ENCODE assay signal across 16 cellular contexts in genomic region chr17:55567240-55568216, GRCh38. TPM values are rescaled to one million over a fixed set of nuclear protein-coding genes. Genes with fewer than 3 reads are reported as not detected.
DNase-seq lines count a peak whose midpoint lies in the region; ATAC-seq and TF ChIP-seq lines count a peak whose summit lies in the region.
"Had no signal": no experiment of that assay in that cellular context is flagged by ENCODE, and none has a peak within 500 bp of the region (broad histone marks: within the 10 kb centered on the region; RNA-seq: fewer than 3 reads in every experiment).

No MANE protein-coding gene starts in this region.

- CTCF ChIA-PET in CD8-positive, alpha-beta memory T cell (lab: Charles Lee), result no interaction called here
- CTCF ChIA-PET in SK-N-SH (lab: Yijun Ruan, JAX), result interaction anchor here (0.7 to 1.2 kb wide), 5 partner anchors 15 to 126 kb away, joined by 3 to 4 read pairs (median 3); no protein-coding TSS in a partner anchor

- TF ChIP-seq RAD21 in SK-N-SH (IDR thresholded peaks at IDR 0.05; ENCODE audit: low read length), result no peak

- peak in 1 of 2 experiments; percentile 83; a peak in 1 of 4 replicates for TF ChIP-seq EP300 in SK-N-SH (IDR thresholded peaks at IDR 0.05; ENCODE audit: borderline replicate concordance in 1 of 2, low read depth in 1 of 2, low read length in 1 of 2)

- H3K27ac Mint-ChIP-seq in CD8-positive, alpha-beta memory T cell, result peak overlapping the region in 1 of 8 donors; percentile 69
- peak overlapping the region; percentile 18 for H3K27ac Mint-ChIP-seq in neural progenitor cell
- H3K27ac Mint-ChIP-seq: activated CD8-positive, alpha-beta T cell treated with anti-CD3 and anti-CD28 coated beads, Interleukin-2, amount 10 ng/mL, durations not matched to agents 7 days and 5 days; naive thymus-derived CD4-positive, alpha-beta T cell had no signal

- no peaks in the 10 kb centered on the region for H3K9me3 Mint-ChIP-seq in CD8-positive, alpha-beta memory T cell
- no peaks in the 10 kb centered on the region for H3K9me3 Mint-ChIP-seq in neural progenitor cell
- H3K9me3 Mint-ChIP-seq: naive thymus-derived CD4-positive, alpha-beta T cell had no signal

- no peaks in the 10 kb centered on the region for H3K36me3 Mint-ChIP-seq in CD8-positive, alpha-beta memory T cell
- no peaks in the 10 kb centered on the region for H3K36me3 Mint-ChIP-seq in neural progenitor cell
- H3K36me3 Mint-ChIP-seq: naive thymus-derived CD4-positive, alpha-beta T cell had no signal

- TF ChIP-seq CTCF in SK-N-SH (IDR thresholded peaks at IDR 0.05), result no peak
- TF ChIP-seq CTCF in cardiac muscle cell (IDR thresholded peaks at IDR 0.05; ENCODE audit: low read depth, low read length), result no peak
- no peak for TF ChIP-seq CTCF in neural progenitor cell (IDR thresholded peaks at IDR 0.05)
- no peak for TF ChIP-seq CTCF in WERI-Rb-1 (IDR thresholded peaks at IDR 0.05; ENCODE audit: low read depth, low read length)

- no peaks in the 10 kb centered on the region for H3K27me3 ChIP-seq in CD8-positive, alpha-beta memory T cell (ENCODE audit: insufficient read depth, low read length, poor library complexity, severe bottlenecking)
- H3K27me3 ChIP-seq in SK-N-SH (ENCODE audit: insufficient read depth), result 0 out of 2 replicates have a peak, but pooled peaks cover 6% of the 10 kb centered on the region
- H3K27me3 ChIP-seq in cardiac muscle cell, result no peaks in the 10 kb centered on the region
- H3K27me3 ChIP-seq in neural progenitor cell, result no peaks in the 10 kb centered on the region
- H3K27me3 ChIP-seq in WERI-Rb-1 (ENCODE audit: insufficient read depth, low read depth, severe bottlenecking), result peaks cover 2% of the 10 kb centered on the region
- H3K27me3 ChIP-seq: upper lobe of left lung had no signal

- POLR2A ChIA-PET in CD8-positive, alpha-beta memory T cell (lab: Charles Lee), result no interaction called here
- POLR2A ChIA-PET in SK-N-SH (lab: Yijun Ruan, JAX), result interaction anchor here (1.0 to 1.3 kb wide), 2 partner anchors 20 to 34 kb away, joined by 3 to 4 read pairs; no protein-coding TSS in a partner anchor

- ATAC-seq in HG02571 (IDR thresholded peaks at IDR 0.05; ENCODE audit: unreplicated experiment) (no peak), HG03469 (IDR thresholded peaks at IDR 0.05; ENCODE audit: unreplicated experiment) (no peak)
- ATAC-seq: activated CD8-positive, alpha-beta T cell treated with anti-CD3 and anti-CD28 coated beads, Interleukin-2, amount 10 ng/mL, durations not matched to agents 7 days and 5 days; naive thymus-derived CD4-positive, alpha-beta T cell; Panc1 had no signal

- no peaks in the 10 kb centered on the region; the same call in 1 of the 2 replicates for H3K9me2 ChIP-seq in SK-N-SH

- H2AFZ ChIP-seq in SK-N-SH (ENCODE audit: low read depth) (no peak overlapping the region), neural progenitor cell (replicated peaks) (peak overlapping the region; percentile 18)

- no peak overlapping the region for H3K4me3 Mint-ChIP-seq in CD8-positive, alpha-beta memory T cell
- peak overlapping the region; percentile 40 for H3K4me3 Mint-ChIP-seq in neural progenitor cell
- H3K4me3 Mint-ChIP-seq: activated CD8-positive, alpha-beta T cell treated with anti-CD3 and anti-CD28 coated beads, Interleukin-2, amount 10 ng/mL, durations not matched to agents 7 days and 5 days; naive thymus-derived CD4-positive, alpha-beta T cell had no signal

- no peaks in the 10 kb centered on the region for H3K4me1 Mint-ChIP-seq in CD8-positive, alpha-beta memory T cell
- H3K4me1 Mint-ChIP-seq in neural progenitor cell, result peaks cover 19% of the 10 kb centered on the region

- H3K9me3 ChIP-seq in CD8-positive, alpha-beta memory T cell (ENCODE audit: low read length), result no peaks in the 10 kb centered on the region
- H3K9me3 ChIP-seq in SK-N-SH (no peaks in the 10 kb centered on the region), cardiac muscle cell (ENCODE audit: low read depth) (no peaks in the 10 kb centered on the region), neural progenitor cell (ENCODE audit: low read depth) (no peaks in the 10 kb centered on the region), WERI-Rb-1 (ENCODE audit: severe bottlenecking) (no peaks in the 10 kb centered on the region)
- H3K9me3 ChIP-seq: upper lobe of left lung had no signal

- no peaks in the 10 kb centered on the region for H4K20me1 ChIP-seq in SK-N-SH (ENCODE audit: insufficient read depth)
- H4K20me1 ChIP-seq in neural progenitor cell (ENCODE audit: low read depth), result no peaks in the 10 kb centered on the region

- H3K79me2 ChIP-seq in SK-N-SH (ENCODE audit: insufficient read depth), result no peaks in the 10 kb centered on the region
- no peaks in the 10 kb centered on the region for H3K79me2 ChIP-seq in neural progenitor cell (ENCODE audit: low read depth)

- H3F3A ChIP-seq in SK-N-SH (replicated peaks; ENCODE audit: insufficient read depth), result no peaks in the 10 kb centered on the region
- H3F3A ChIP-seq in neural progenitor cell (ENCODE audit: low read depth), result no peaks in the 10 kb centered on the region

- WGBS in SK-N-SH (ENCODE audit: low lambda C conversion rate), result 27% methylated on average over 6 of the region's 6 CpGs

- H3K36me3 ChIP-seq in CD8-positive, alpha-beta memory T cell (ENCODE audit: insufficient read depth, low read length), result no peaks in the 10 kb centered on the region
- H3K36me3 ChIP-seq in SK-N-SH (replicated peaks in 1 of 2; ENCODE audit: control insufficient read depth in 1 of 2, insufficient read depth in 2 of 2, low read length in 1 of 2) (no peaks in the 10 kb centered on the region), cardiac muscle cell (no peaks in the 10 kb centered on the region), neural progenitor cell (no peaks in the 10 kb centered on the region), WERI-Rb-1 (no peaks in the 10 kb centered on the region)
- H3K36me3 ChIP-seq: upper lobe of left lung had no signal

- no peaks in the 10 kb centered on the region for H3K4me1 ChIP-seq in CD8-positive, alpha-beta memory T cell (ENCODE audit: insufficient read depth, low read length)
- H3K4me1 ChIP-seq in SK-N-SH (ENCODE audit: control insufficient read depth in 1 of 2, insufficient read depth in 2 of 2, low read depth in 1 of 2, low read length in 1 of 2), result peaks cover 0 to 22% of the 10 kb centered on the region in 2 experiments; a peak in 2 of 4 replicates
- peaks cover 11% of the 10 kb centered on the region for H3K4me1 ChIP-seq in cardiac muscle cell (ENCODE audit: low read depth)
- no peaks in the 10 kb centered on the region for H3K4me1 ChIP-seq in neural progenitor cell
- H3K4me1 ChIP-seq: upper lobe of left lung had no signal

- no peak for DNase-seq in CD8-positive, alpha-beta memory T cell
- DNase-seq in SK-N-SH (peak; percentile 69), cardiac muscle cell (ENCODE audit: low read depth in 1 of 2, low spot score in 1 of 2) (peak; percentile 32 to 66), neural progenitor cell (ENCODE audit: low spot score) (no peak), WERI-Rb-1 (no peak), GDM1 (lab: John Stamatoyannopoulos, UW) (no peak)
- DNase-seq: activated CD8-positive, alpha-beta T cell treated with anti-CD3 and anti-CD28 coated beads, Interleukin-2, amount 10 ng/mL, durations not matched to agents 7 days and 5 days; activated naive CD4-positive, alpha-beta T cell; naive thymus-derived CD4-positive, alpha-beta T cell; small intestine; upper lobe of left lung had no signal

- H3K9ac ChIP-seq in SK-N-SH (no peak overlapping the region), neural progenitor cell (no peak overlapping the region)

- H3K4me3 ChIP-seq in CD8-positive, alpha-beta memory T cell (ENCODE audit: low read length), result no peak overlapping the region
- H3K4me3 ChIP-seq in SK-N-SH (ENCODE audit: low read depth in 2 of 2, low read length in 1 of 2), result no peak overlapping the region
- no peak overlapping the region for H3K4me3 ChIP-seq in cardiac muscle cell
- no peak overlapping the region for H3K4me3 ChIP-seq in neural progenitor cell
- no peak overlapping the region for H3K4me3 ChIP-seq in WERI-Rb-1 (ENCODE audit: low read depth, low read length)
- H3K4me3 ChIP-seq: upper lobe of left lung had no signal

- peaks cover 3 to 10% of the 10 kb centered on the region in 2 donors for H3K27me3 Mint-ChIP-seq in CD8-positive, alpha-beta memory T cell
- peaks cover 2% of the 10 kb centered on the region for H3K27me3 Mint-ChIP-seq in neural progenitor cell (ENCODE audit: insufficient read depth, low read depth)

- H3K4me2 ChIP-seq in SK-N-SH (no peak overlapping the region), neural progenitor cell (no peak overlapping the region)

- peak overlapping the region; percentile 69 for H3K27ac ChIP-seq in CD8-positive, alpha-beta memory T cell (ENCODE audit: low read depth, low read length)
- H3K27ac ChIP-seq in SK-N-SH (ENCODE audit: low read depth in 2 of 2, low read length in 1 of 2), result peak overlapping the region in 1 of 2 experiments; percentile 66; a peak in 2 of 4 replicates
- H3K27ac ChIP-seq in cardiac muscle cell, result peak overlapping the region; percentile 20
- no peak overlapping the region for H3K27ac ChIP-seq in neural progenitor cell
- H3K27ac ChIP-seq in WERI-Rb-1, result no peak overlapping the region
- H3K27ac ChIP-seq: upper lobe of left lung had no signal

TF ChIP-seq in SK-N-SH, 30 proteins besides CTCF, POLR2A, EP300 and RAD21 (continues in another document):
- TF ChIP-seq TCF12 (IDR thresholded peaks at IDR 0.05), result peak; percentile 60
- TF ChIP-seq NRF1 (IDR thresholded peaks at IDR 0.05; ENCODE audit: low read depth, low read length), result no peak
- TF ChIP-seq POLR2AphosphoS5 (IDR thresholded peaks at IDR 0.05; ENCODE audit: low read depth, low read length), result no peak
- TF ChIP-seq FOXM1 (IDR thresholded peaks at IDR 0.05; ENCODE audit: low read depth), result no peak
- no peak for TF ChIP-seq PBX3 (IDR thresholded peaks at IDR 0.05)
- no peak for TF ChIP-seq RXRA (IDR thresholded peaks at IDR 0.05; ENCODE audit: borderline replicate concordance, low read depth)
- TF ChIP-seq FOXJ3 (CRISPR knock-in tag; IDR thresholded peaks at IDR 0.05), result 0 out of 2 replicates have a peak, but pooled peaks have one; percentile 31

RNA-seq across cellular contexts. Expression of gene SMIM36, which starts 56.3 kb away (rescaled TPM):
- total RNA-seq in CD8-positive, alpha-beta memory T cell, result not detected
- not detected for polyA plus RNA-seq in CD8-positive, alpha-beta memory T cell
- polyA plus RNA-seq in SK-N-SH (2012; rRNA removed) (not detected in 2 replicates), cardiac muscle cell (not detected in 2 replicates)
- polyA plus RNA-seq in SK-N-SH (2012; cell fraction: cytosol; rRNA removed), result not detected in 2 replicates
- not detected in 2 replicates for polyA plus RNA-seq in SK-N-SH (2012; cell fraction: nucleus; rRNA removed)
- total RNA-seq in cardiac muscle cell (not detected in 2 replicates), neural progenitor cell (ENCODE audit: low replicate concordance) (not detected in 2 replicates)
- total RNA-seq: activated CD8-positive, alpha-beta T cell treated with anti-CD3 and anti-CD28 coated beads, Interleukin-2, amount 10 ng/mL, durations not matched to agents 7 days and 5 days; naive thymus-derived CD4-positive, alpha-beta T cell; upper lobe of left lung had no signal
- polyA plus RNA-seq: AG04450; esophagus; naive thymus-derived CD4-positive, alpha-beta T cell; small intestine had no signal

Comparison
In these comparisons a context has a peak if more than half of its experiments do, and no peak if none do; other contexts are left out.
1. DNase-seq: peak in SK-N-SH (single experiment) and cardiac muscle cell (2 of 2); none in CD8-positive, alpha-beta memory T cell (0 of 5), neural progenitor cell (single experiment), WERI-Rb-1 (single experiment) and GDM1 (single experiment).
2. H3K27ac ChIP-seq: peak in CD8-positive, alpha-beta memory T cell (single experiment) and cardiac muscle cell (single experiment); none in neural progenitor cell (single experiment) and WERI-Rb-1 (single experiment).